Comparison of ENCODE assay signal across 2 cellular contexts in the genomic region with DNA sequence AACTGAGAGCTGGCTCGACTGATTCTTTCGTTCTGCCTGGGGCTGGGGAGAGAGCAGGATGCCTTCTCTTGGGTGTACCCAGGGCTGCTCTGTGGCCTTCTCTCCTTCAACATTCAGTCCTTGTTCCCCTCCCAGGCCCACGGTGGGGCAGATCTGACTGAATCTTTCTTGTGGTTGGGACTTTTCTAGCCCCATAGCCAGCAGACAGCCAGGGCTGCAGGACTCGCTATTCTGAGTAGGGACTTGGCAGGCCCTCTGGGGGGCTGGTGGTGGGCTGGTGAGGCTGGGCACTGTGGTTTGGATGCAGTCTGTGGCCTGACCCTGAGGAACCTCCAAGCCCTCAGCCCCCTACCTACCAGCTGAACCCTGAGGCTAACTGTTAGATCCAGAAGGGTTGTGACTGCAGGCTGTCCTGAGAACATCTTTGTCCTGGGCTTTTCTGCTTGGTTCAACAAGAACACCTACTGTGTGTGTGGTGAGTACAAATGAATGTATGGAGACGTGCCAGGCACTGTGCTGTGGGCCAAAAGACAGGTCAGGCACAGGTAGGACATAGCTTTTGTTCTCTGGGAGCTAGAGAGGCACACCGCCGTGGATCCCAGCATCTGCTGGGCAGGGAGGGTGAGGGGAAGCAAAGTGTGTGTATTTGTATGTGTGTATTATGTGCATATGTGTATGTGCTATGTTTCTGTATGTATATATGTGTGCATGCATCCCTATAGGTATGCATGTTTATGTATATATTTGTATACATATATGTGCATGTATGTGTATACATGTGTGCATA.
A peak's percentile ranks its signal among the peaks of the same experiment; 100 is the strongest.
TF ChIP-seq lines count a peak whose summit lies in the region.

No MANE protein-coding gene starts in this region.

TF ChIP-seq in GM23338, 12 proteins besides CTCF, POLR2A, EP300 and RAD21 (continues in another document):
- TF ChIP-seq EZH2phosphoT487 (IDR thresholded peaks at IDR 0.05; ENCODE audit: unreplicated experiment): no peak
- no peak for TF ChIP-seq CREB1 (CRISPR knock-in tag; IDR thresholded peaks at IDR 0.05; ENCODE audit: low read depth)
- TF ChIP-seq, protein P1, sequence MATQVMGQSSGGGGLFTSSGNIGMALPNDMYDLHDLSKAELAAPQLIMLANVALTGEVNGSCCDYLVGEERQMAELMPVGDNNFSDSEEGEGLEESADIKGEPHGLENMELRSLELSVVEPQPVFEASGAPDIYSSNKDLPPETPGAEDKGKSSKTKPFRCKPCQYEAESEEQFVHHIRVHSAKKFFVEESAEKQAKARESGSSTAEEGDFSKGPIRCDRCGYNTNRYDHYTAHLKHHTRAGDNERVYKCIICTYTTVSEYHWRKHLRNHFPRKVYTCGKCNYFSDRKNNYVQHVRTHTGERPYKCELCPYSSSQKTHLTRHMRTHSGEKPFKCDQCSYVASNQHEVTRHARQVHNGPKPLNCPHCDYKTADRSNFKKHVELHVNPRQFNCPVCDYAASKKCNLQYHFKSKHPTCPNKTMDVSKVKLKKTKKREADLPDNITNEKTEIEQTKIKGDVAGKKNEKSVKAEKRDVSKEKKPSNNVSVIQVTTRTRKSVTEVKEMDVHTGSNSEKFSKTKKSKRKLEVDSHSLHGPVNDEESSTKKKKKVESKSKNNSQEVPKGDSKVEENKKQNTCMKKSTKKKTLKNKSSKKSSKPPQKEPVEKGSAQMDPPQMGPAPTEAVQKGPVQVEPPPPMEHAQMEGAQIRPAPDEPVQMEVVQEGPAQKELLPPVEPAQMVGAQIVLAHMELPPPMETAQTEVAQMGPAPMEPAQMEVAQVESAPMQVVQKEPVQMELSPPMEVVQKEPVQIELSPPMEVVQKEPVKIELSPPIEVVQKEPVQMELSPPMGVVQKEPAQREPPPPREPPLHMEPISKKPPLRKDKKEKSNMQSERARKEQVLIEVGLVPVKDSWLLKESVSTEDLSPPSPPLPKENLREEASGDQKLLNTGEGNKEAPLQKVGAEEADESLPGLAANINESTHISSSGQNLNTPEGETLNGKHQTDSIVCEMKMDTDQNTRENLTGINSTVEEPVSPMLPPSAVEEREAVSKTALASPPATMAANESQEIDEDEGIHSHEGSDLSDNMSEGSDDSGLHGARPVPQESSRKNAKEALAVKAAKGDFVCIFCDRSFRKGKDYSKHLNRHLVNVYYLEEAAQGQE (IDR thresholded peaks at IDR 0.05; ENCODE audit: unreplicated experiment): no peak
- no peak for TF ChIP-seq NANOG (IDR thresholded peaks at IDR 0.05; ENCODE audit: borderline replicate concordance)
- TF ChIP-seq STAT1 (IDR thresholded peaks at IDR 0.05; ENCODE audit: unreplicated experiment): no peak
- TF ChIP-seq, protein P2, sequence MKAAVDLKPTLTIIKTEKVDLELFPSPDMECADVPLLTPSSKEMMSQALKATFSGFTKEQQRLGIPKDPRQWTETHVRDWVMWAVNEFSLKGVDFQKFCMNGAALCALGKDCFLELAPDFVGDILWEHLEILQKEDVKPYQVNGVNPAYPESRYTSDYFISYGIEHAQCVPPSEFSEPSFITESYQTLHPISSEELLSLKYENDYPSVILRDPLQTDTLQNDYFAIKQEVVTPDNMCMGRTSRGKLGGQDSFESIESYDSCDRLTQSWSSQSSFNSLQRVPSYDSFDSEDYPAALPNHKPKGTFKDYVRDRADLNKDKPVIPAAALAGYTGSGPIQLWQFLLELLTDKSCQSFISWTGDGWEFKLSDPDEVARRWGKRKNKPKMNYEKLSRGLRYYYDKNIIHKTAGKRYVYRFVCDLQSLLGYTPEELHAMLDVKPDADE (IDR thresholded peaks at IDR 0.05): no peak
- TF ChIP-seq JUNB (IDR thresholded peaks at IDR 0.05; ENCODE audit: unreplicated experiment): no peak
- TF ChIP-seq ZNF331 (CRISPR knock-in tag; IDR thresholded peaks at IDR 0.05; ENCODE audit: low read depth): no peak
- no peak for TF ChIP-seq EZH2 (IDR thresholded peaks at IDR 0.05; ENCODE audit: low read depth, unreplicated experiment)

TF ChIP-seq in K562, 482 proteins besides CTCF, POLR2A, EP300 and RAD21:
- TF ChIP-seq ELF1 (tag; IDR thresholded peaks at IDR 0.05) (no peak), BCL6 (CRISPR knock-in tag; IDR thresholded peaks at IDR 0.05) (no peak), RBM34 (IDR thresholded peaks at IDR 0.05; ENCODE audit: borderline replicate concordance, insufficient read depth, low read length) (no peak), ZKSCAN1 (IDR thresholded peaks at IDR 0.05; ENCODE audit: low read depth, low read length) (0 out of 2 replicates have a peak, but pooled peaks have one; percentile 24), ZNF584 (CRISPR knock-in tag; IDR thresholded peaks at IDR 0.05; ENCODE audit: low read depth) (no peak)
- TF ChIP-seq, protein P3, sequence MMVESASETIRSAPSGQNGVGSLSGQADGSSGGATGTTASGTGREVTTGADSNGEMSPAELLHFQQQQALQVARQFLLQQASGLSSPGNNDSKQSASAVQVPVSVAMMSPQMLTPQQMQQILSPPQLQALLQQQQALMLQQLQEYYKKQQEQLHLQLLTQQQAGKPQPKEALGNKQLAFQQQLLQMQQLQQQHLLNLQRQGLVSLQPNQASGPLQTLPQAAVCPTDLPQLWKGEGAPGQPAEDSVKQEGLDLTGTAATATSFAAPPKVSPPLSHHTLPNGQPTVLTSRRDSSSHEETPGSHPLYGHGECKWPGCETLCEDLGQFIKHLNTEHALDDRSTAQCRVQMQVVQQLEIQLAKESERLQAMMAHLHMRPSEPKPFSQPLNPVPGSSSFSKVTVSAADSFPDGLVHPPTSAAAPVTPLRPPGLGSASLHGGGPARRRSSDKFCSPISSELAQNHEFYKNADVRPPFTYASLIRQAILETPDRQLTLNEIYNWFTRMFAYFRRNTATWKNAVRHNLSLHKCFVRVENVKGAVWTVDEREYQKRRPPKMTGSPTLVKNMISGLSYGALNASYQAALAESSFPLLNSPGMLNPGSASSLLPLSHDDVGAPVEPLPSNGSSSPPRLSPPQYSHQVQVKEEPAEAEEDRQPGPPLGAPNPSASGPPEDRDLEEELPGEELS (CRISPR knock-in tag; IDR thresholded peaks at IDR 0.05; ENCODE audit: borderline replicate concordance): no peak
TF ChIP-seq in K562: peak in this region for 1.
